Comparison of ENCODE assay signal across 1 cellular context in the genomic region with DNA sequence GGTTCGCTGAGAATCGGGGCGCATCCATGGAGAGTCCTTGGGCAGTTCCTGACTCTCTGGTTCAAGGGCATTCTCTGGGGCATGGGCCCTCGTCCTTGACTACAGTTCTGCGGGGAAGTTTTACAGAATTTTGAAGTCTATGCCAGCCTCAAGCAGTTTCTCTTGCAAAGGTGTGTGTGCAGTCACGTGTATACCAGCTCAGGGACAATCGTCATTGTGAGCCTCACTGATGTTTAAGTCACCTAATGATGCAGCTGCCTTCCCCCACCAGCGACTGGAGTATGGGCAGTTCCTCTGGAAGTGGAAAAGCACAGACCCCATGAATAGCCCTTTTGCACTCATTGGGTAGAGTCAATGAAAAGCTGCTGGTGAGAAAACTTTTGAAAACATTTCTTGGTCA.
TF ChIP-seq lines count a peak whose summit lies in the region.

No MANE protein-coding gene starts in this region.

TF ChIP-seq in WTC11, 78 proteins besides CTCF, POLR2A, EP300 and RAD21 (continued from another document):
- TF ChIP-seq, protein P1, sequence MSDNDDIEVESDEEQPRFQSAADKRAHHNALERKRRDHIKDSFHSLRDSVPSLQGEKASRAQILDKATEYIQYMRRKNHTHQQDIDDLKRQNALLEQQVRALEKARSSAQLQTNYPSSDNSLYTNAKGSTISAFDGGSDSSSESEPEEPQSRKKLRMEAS (CRISPR knock-in tag; IDR thresholded peaks at IDR 0.05), result no peak
- no peak for TF ChIP-seq FOXP1 (CRISPR knock-in tag; IDR thresholded peaks at IDR 0.05; ENCODE audit: borderline replicate concordance)
- no peak for TF ChIP-seq HMGA2 (CRISPR knock-in tag; IDR thresholded peaks at IDR 0.05)
